ENCODE assay signal across 16 cellular contexts in the genomic region with DNA sequence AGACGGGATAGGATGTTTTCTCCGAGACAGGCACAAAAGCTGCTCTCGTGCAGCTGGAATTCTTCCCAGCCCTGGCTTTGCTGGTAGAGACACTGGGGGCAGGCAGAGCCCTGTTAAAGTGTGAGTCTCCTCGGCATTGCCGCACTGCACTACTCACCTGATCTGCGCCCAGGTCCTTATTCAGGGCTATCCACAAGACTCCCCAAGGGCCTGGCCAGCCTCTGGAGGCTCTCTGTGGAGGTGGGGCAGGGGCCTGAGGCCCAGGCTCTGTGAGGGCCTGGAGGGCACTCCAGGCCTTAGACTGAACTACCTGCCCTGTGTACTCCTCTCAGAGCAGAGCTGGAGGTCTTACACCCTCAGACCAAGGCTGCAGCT. TPM values are rescaled to one million over a fixed set of nuclear protein-coding genes. Genes with fewer than 3 reads are reported as not detected.
"Had no signal": no experiment of that assay in that cellular context is flagged by ENCODE, and none has a peak within 500 bp of the region (broad histone marks: within the 10 kb centered on the region; RNA-seq: fewer than 3 reads in every experiment).

No MANE protein-coding gene starts in this region.

- H3K4me1 ChIP-seq: prostate gland had no signal

- DNase-seq: activated CD4-positive, alpha-beta T cell treated with anti-CD3 and anti-CD28 coated beads for 36 hours; activated CD8-positive, alpha-beta memory T cell treated with anti-CD3 and anti-CD28 coated beads, Interleukin-2, amount 50 U/mL, for 4 hours; activated CD8-positive, alpha-beta T cell treated with anti-CD3 and anti-CD28 coated beads for 36 hours; activated gamma-delta T cell treated with Interleukin-2 at 50 U/mL for 16 hours; activated naive CD8-positive, alpha-beta T cell treated with anti-CD3 and anti-CD28 coated beads, Interleukin-2, amount 10 ng/mL, durations not matched to agents 7 days and 5 days; effector memory CD8-positive, alpha-beta T cell; heart right ventricle; small intestine; stimulated activated CD4-positive, alpha-beta T cell treated with anti-CD3 and anti-CD28 coated beads, Interleukin-4, amount 100 ng/mL, for 24 hours; stimulated activated naive CD4-positive, alpha-beta T cell had no signal

- H3K9me3 ChIP-seq: heart right ventricle, prostate gland had no signal

- H3K27me3 ChIP-seq: heart right ventricle had no signal

- FAIRE-seq: frontal cortex, small intestine had no signal

- H3K4me3 ChIP-seq: heart right ventricle, prostate gland had no signal

- ATAC-seq: activated CD4-positive, alpha-beta T cell treated with anti-CD3 and anti-CD28 coated beads for 36 hours; activated CD8-positive, alpha-beta T cell treated with anti-CD3 and anti-CD28 coated beads for 36 hours; effector memory CD8-positive, alpha-beta T cell had no signal

- H3K36me3 ChIP-seq: heart right ventricle, prostate gland had no signal

- H3K27ac ChIP-seq: epithelial cell of prostate, heart right ventricle, prostate gland, VCaP had no signal

RNA-seq across cellular contexts. Expression of a gene that starts 48.4 kb away (rescaled TPM):
- total RNA-seq: activated CD4-positive, alpha-beta T cell treated with anti-CD3 and anti-CD28 coated beads for 36 hours; activated CD8-positive, alpha-beta T cell treated with anti-CD3 and anti-CD28 coated beads for 36 hours; activated naive CD8-positive, alpha-beta T cell treated with anti-CD3 and anti-CD28 coated beads, Interleukin-2, amount 10 ng/mL, durations not matched to agents 7 days and 5 days; lung microvascular endothelial cell; T-helper 1 cell treated with Interleukin-12 subunit alpha and Interleukin-12 subunit beta and Interleukin-4 antibody, amounts not matched to agents 30 ng/mL and 1 ng/mL, for 36 hours had no signal
